Comparison of ENCODE assay signal across 22 cellular contexts in genomic region chr6:3432416-3432815, GRCh38.
"Had no signal": no experiment of that assay in that cellular context is flagged by ENCODE, and none has a peak within 500 bp of the region (broad histone marks: within the 10 kb centered on the region; RNA-seq: fewer than 3 reads in every experiment).

No MANE protein-coding gene starts in this region.

- H3K27ac ChIP-seq: adrenal gland, gastrocnemius medialis, left ventricle myocardium inferior, neural progenitor cell, right atrium auricular region, transverse colon, VCaP had no signal

- H3K27me3 ChIP-seq: adrenal gland, gastrocnemius medialis, neural progenitor cell, right atrium auricular region, transverse colon had no signal

- H3K36me3 ChIP-seq: adrenal gland, gastrocnemius medialis, left ventricle myocardium inferior, neural progenitor cell, right atrium auricular region, transverse colon had no signal

- H2AFZ ChIP-seq: neural progenitor cell had no signal

- H3K4me3 ChIP-seq: adrenal gland, gastrocnemius medialis, left ventricle myocardium inferior, neural progenitor cell, right atrium auricular region, transverse colon had no signal

- H3K36me3 Mint-ChIP-seq: memory B cell had no signal

- H3K4me3 Mint-ChIP-seq: activated naive CD4-positive, alpha-beta T cell treated with anti-CD3 and anti-CD28 coated beads, Interleukin-2, amount 50 U/mL, for 24 hours; activated T-cell treated with anti-CD3 and anti-CD28 coated beads, Interleukin-2, amount 50 U/mL, for 72 hours; dendritic cell treated with granulocyte-macrophage colony-stimulating factor and Interleukin-4, amounts not matched to agents 40 ng/mL and 50 ng/mL, for 4 days; memory B cell; neural progenitor cell; stimulated activated naive CD8-positive, alpha-beta T cell treated with anti-CD3 and anti-CD28 coated beads, Interleukin-15, Interleukin-2, amounts not matched to agents 100 ng/mL and 50 ng/mL, for 24 hours had no signal

- H3K27me3 Mint-ChIP-seq: activated naive CD4-positive, alpha-beta T cell treated with anti-CD3 and anti-CD28 coated beads, Interleukin-2, amount 50 U/mL, for 24 hours had no signal

- H3K9ac ChIP-seq: neural progenitor cell had no signal

- ATAC-seq: activated T-cell treated with anti-CD3 and anti-CD28 coated beads, Interleukin-2, amount 50 U/mL, for 72 hours; naive thymus-derived CD4-positive, alpha-beta T cell had no signal

- H3K4me1 ChIP-seq: neural progenitor cell had no signal

- H3K4me2 ChIP-seq: neural progenitor cell had no signal

- DNase-seq: activated CD4-positive, alpha-beta T cell treated with anti-CD3 and anti-CD28 coated beads for 1 hour; activated CD8-positive, alpha-beta memory T cell treated with anti-CD3 and anti-CD28 coated beads for 24 hours; activated gamma-delta T cell; activated T-cell treated with anti-CD3 and anti-CD28 coated beads, Interleukin-2, amount 50 U/mL, for 72 hours; adrenal gland; effector memory CD4-positive, alpha-beta T cell; kidney glomerular epithelial cell; left ventricle myocardium inferior; naive thymus-derived CD4-positive, alpha-beta T cell; stimulated activated CD4-positive, alpha-beta T cell treated with anti-CD3 and anti-CD28 coated beads, Interleukin-15, amount 100 ng/mL, for 24 hours; stimulated activated CD4-positive, alpha-beta T cell treated with anti-CD3 and anti-CD28 coated beads, Interleukin-2, amount 100 ng/mL, for 48 hours; T-helper 2 cell; transverse colon had no signal

- H3K4me1 Mint-ChIP-seq: activated naive CD4-positive, alpha-beta T cell treated with anti-CD3 and anti-CD28 coated beads, Interleukin-2, amount 50 U/mL, for 24 hours had no signal

- H3K9me3 Mint-ChIP-seq: activated naive CD4-positive, alpha-beta T cell treated with anti-CD3 and anti-CD28 coated beads, Interleukin-2, amount 50 U/mL, for 24 hours; activated T-cell treated with anti-CD3 and anti-CD28 coated beads, Interleukin-2, amount 50 U/mL, for 72 hours; dendritic cell treated with granulocyte-macrophage colony-stimulating factor and Interleukin-4, amounts not matched to agents 40 ng/mL and 50 ng/mL, for 4 days; memory B cell; naive thymus-derived CD4-positive, alpha-beta T cell; stimulated activated naive CD8-positive, alpha-beta T cell treated with anti-CD3 and anti-CD28 coated beads, Interleukin-15, Interleukin-2, amounts not matched to agents 100 ng/mL and 50 ng/mL, for 24 hours had no signal

- H3K27ac Mint-ChIP-seq: activated naive CD4-positive, alpha-beta T cell treated with anti-CD3 and anti-CD28 coated beads, Interleukin-2, amount 50 U/mL, for 24 hours; activated T-cell treated with anti-CD3 and anti-CD28 coated beads, Interleukin-2, amount 50 U/mL, for 72 hours; dendritic cell treated with granulocyte-macrophage colony-stimulating factor and Interleukin-4, amounts not matched to agents 40 ng/mL and 50 ng/mL, for 4 days; memory B cell; naive thymus-derived CD4-positive, alpha-beta T cell; neural progenitor cell; progenitor cell of endocrine pancreas; stimulated activated naive CD8-positive, alpha-beta T cell treated with anti-CD3 and anti-CD28 coated beads, Interleukin-15, Interleukin-2, amounts not matched to agents 100 ng/mL and 50 ng/mL, for 24 hours had no signal
